1 cellular context compared by ENCODE assay signal in the genomic region with DNA sequence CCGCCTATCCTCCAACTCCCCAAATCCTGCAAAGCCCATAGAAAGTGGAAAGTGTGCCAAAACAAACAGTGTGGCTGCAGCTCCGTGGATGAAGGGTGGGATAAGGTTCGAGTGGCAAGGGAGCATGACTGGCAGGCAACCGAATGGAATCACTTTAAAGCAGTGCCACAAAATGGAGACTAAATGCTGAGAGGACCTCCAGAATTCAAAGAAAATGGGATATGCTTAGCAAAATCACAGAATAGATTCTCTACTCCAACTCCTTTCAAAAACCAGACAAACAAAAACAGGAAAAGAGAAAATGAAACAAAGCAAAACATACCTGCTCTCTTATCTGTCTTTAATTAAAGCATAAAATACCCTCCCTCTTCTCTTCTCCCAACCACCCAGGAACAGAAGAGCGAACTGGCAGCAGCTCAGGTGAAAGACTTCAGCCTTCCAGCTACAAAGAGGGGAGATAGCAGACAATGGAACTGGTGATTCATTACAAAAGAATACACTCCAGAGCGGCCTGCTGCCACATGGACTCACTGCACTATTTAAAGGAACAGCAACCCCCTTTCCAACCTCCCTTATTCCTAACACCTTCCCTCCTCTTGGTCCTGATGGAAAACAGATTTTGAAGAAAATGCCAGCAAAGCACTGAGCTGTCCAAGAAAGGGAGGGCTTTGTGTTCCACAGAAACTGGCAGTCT.
TF ChIP-seq lines count a peak whose summit lies in the region.

No MANE protein-coding gene starts in this region.

TF ChIP-seq in SK-N-SH, 30 proteins besides CTCF, POLR2A, EP300 and RAD21 (continued from another document):
- TF ChIP-seq, protein P1, sequence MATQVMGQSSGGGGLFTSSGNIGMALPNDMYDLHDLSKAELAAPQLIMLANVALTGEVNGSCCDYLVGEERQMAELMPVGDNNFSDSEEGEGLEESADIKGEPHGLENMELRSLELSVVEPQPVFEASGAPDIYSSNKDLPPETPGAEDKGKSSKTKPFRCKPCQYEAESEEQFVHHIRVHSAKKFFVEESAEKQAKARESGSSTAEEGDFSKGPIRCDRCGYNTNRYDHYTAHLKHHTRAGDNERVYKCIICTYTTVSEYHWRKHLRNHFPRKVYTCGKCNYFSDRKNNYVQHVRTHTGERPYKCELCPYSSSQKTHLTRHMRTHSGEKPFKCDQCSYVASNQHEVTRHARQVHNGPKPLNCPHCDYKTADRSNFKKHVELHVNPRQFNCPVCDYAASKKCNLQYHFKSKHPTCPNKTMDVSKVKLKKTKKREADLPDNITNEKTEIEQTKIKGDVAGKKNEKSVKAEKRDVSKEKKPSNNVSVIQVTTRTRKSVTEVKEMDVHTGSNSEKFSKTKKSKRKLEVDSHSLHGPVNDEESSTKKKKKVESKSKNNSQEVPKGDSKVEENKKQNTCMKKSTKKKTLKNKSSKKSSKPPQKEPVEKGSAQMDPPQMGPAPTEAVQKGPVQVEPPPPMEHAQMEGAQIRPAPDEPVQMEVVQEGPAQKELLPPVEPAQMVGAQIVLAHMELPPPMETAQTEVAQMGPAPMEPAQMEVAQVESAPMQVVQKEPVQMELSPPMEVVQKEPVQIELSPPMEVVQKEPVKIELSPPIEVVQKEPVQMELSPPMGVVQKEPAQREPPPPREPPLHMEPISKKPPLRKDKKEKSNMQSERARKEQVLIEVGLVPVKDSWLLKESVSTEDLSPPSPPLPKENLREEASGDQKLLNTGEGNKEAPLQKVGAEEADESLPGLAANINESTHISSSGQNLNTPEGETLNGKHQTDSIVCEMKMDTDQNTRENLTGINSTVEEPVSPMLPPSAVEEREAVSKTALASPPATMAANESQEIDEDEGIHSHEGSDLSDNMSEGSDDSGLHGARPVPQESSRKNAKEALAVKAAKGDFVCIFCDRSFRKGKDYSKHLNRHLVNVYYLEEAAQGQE (IDR thresholded peaks at IDR 0.05; ENCODE audit: low read depth, low read length) = peak; percentile 58; the same call in 1 of the 2 replicates
- TF ChIP-seq YY1 (IDR thresholded peaks at IDR 0.05; ENCODE audit: low read depth) = no peak
- peak; percentile 82; the same call in 1 of the 2 replicates for TF ChIP-seq SIN3A (IDR thresholded peaks at IDR 0.05; ENCODE audit: borderline replicate concordance, low read depth, low read length)
- no peak; the same call in 1 of the 2 replicates for TF ChIP-seq RCOR1 (IDR thresholded peaks at IDR 0.05; ENCODE audit: low read length)
- TF ChIP-seq, protein P2, sequence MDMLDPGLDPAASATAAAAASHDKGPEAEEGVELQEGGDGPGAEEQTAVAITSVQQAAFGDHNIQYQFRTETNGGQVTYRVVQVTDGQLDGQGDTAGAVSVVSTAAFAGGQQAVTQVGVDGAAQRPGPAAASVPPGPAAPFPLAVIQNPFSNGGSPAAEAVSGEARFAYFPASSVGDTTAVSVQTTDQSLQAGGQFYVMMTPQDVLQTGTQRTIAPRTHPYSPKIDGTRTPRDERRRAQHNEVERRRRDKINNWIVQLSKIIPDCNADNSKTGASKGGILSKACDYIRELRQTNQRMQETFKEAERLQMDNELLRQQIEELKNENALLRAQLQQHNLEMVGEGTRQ (IDR thresholded peaks at IDR 0.05; ENCODE audit: borderline replicate concordance, low read depth, low read length) = no peak
